Comparison of ENCODE assay signal across 18 cellular contexts in the genomic region with DNA sequence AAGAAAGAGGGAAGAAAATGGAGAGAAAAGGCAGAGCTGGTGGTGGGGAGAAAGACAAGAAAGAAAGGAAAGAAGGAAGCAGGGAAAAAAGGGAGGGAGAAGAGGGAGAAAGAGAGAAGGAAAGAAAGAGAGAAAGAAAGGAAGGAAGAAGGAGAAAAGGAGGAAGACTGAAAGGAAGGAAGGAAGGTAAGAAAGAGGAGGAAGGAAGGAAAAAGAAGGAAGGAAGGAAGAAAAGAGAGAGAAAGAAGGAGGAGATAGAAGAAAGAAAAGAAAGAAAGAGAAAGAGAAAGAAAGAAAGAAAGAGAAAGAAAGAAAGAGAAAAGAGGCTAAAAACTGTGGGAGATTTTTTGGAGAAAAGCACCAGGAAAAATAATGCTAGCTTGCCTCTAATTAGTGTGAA.
"Had no signal": no experiment of that assay in that cellular context is flagged by ENCODE, and none has a peak within 500 bp of the region (broad histone marks: within the 10 kb centered on the region; RNA-seq: fewer than 3 reads in every experiment).

No MANE protein-coding gene starts in this region.

- H3K27me3 ChIP-seq: left lung, neutrophil, sigmoid colon, spleen, testis, tibial nerve, upper lobe of left lung had no signal

- DNase-seq: cerebellar nuclear complex; cortex of kidney; effector memory CD8-positive, alpha-beta T cell; left cardiac atrium; left lung; naive thymus-derived CD8-positive, alpha-beta T cell; sigmoid colon; spleen; stimulated activated CD4-positive, alpha-beta T cell treated with anti-CD3 and anti-CD28 coated beads, Interleukin-4, amount 100 ng/mL, for 4 hours; stimulated activated naive CD8-positive, alpha-beta T cell treated with anti-CD3 and anti-CD28 coated beads, Interleukin-15, Interleukin-2, amounts not matched to agents 100 U/mL and 50 U/mL, for 24 hours; substantia nigra; upper lobe of left lung had no signal

- H3K36me3 ChIP-seq: left lung, neutrophil, sigmoid colon, spleen, tibial nerve, upper lobe of left lung had no signal

- H3K4me3 Mint-ChIP-seq: effector memory CD8-positive, alpha-beta T cell; naive thymus-derived CD8-positive, alpha-beta T cell; stimulated activated memory B cell treated with anti-CD40 and anti-IgM and Interleukin-4, amounts not matched to agents 10 μg/mL and 1 μg/mL and 100 μg/mL, for 72 hours had no signal

- ATAC-seq: effector memory CD8-positive, alpha-beta T cell; left cardiac atrium; left lung; naive thymus-derived CD8-positive, alpha-beta T cell; stimulated activated memory B cell treated with anti-CD40 and anti-IgM and Interleukin-4, amounts not matched to agents 10 μg/mL and 1 μg/mL and 100 μg/mL, for 72 hours; stimulated activated naive CD8-positive, alpha-beta T cell treated with anti-CD3 and anti-CD28 coated beads, Interleukin-15, Interleukin-2, amounts not matched to agents 100 U/mL and 50 U/mL, for 24 hours had no signal

- H3K27me3 Mint-ChIP-seq: effector memory CD8-positive, alpha-beta T cell; stimulated activated memory B cell treated with anti-CD40 and anti-IgM and Interleukin-4, amounts not matched to agents 10 μg/mL and 1 μg/mL and 100 μg/mL, for 72 hours had no signal

- H3K4me1 Mint-ChIP-seq: stimulated activated memory B cell treated with anti-CD40 and anti-IgM and Interleukin-4, amounts not matched to agents 10 μg/mL and 1 μg/mL and 100 μg/mL, for 72 hours had no signal

- H3K4me3 ChIP-seq: left lung, sigmoid colon, spleen, testis, tibial nerve, upper lobe of left lung had no signal

- H3K9me3 ChIP-seq: left lung, neutrophil, sigmoid colon, spleen, testis, tibial nerve, upper lobe of left lung had no signal

- H3K9ac ChIP-seq: parathyroid adenoma had no signal

- H2AFZ ChIP-seq: parathyroid adenoma had no signal

- H3K27ac ChIP-seq: left lung, neutrophil, parathyroid adenoma, sigmoid colon, spleen, testis, tibial nerve, upper lobe of left lung had no signal

- H3K79me2 ChIP-seq: parathyroid adenoma had no signal

- H3K27ac Mint-ChIP-seq: effector memory CD8-positive, alpha-beta T cell; naive thymus-derived CD8-positive, alpha-beta T cell; progenitor cell of endocrine pancreas; stimulated activated memory B cell treated with anti-CD40 and anti-IgM and Interleukin-4, amounts not matched to agents 10 μg/mL and 1 μg/mL and 100 μg/mL, for 72 hours had no signal

- H3K36me3 Mint-ChIP-seq: naive thymus-derived CD8-positive, alpha-beta T cell; stimulated activated memory B cell treated with anti-CD40 and anti-IgM and Interleukin-4, amounts not matched to agents 10 μg/mL and 1 μg/mL and 100 μg/mL, for 72 hours had no signal

- H3K4me1 ChIP-seq: left lung, parathyroid adenoma, sigmoid colon, spleen, testis, upper lobe of left lung had no signal
